In the genomic region with DNA sequence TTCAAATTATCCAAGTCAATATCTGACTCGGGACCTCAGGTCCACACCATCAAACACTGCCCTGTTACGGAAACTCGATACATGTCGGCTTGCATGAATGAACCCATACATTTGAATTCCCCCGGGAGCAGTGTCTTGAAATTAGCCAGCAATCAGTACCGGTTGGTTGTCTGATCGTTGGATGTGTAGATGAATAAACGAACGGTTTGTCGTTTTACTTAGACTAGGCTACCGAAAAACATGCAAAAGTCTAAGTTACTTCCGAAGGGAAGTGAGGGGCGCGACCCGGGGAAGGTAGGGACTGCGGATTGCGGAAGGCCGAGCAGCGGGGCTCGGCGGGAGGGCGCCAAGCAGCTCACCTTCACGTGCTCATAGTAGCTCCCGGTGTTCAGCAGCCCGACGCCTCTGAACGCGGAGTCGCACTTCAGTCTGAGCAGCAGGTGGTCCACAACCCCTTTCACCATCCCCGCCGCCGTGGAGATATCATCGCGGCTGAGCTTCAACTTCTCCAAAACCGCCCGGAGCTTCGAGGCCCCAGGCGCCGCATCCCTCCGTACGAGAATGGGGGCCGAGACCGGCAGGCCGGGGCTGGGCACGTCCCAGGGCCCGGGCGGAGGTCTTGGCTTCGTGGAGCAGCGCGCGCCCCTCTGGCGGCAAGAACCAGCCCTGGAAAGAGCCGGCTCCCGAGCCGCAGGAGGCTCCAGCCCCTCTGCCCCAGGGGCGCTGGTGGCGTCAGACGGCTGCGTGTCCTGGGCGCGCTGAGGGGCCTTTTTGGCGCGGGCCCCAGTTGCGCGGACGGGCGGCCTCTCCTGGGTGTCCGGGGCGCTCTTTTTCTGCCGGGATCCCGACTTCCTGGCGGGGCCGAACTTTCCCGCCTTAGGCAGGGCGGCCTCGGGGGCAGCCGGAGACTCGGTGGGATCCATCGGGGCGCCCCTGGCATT, we compare ENCODE assay signal across 8 cellular contexts. TPM values are rescaled to one million over a fixed set of nuclear protein-coding genes. Genes with fewer than 3 reads are reported as not detected.
DNase-seq lines count a peak whose midpoint lies in the region; ATAC-seq and TF ChIP-seq lines count a peak whose summit lies in the region.

No MANE protein-coding gene starts in this region.

- H3K27me3 ChIP-seq in colonic mucosa: no peaks in the 10 kb centered on the region

- peak overlapping the region; percentile 71 to 76 for H3K9ac ChIP-seq in colonic mucosa (ENCODE audit: low read depth in 2 of 2, low read length in 2 of 2)

- intact Hi-C loops in colonic mucosa (cut with DNase I): no loop called here

- in situ Hi-C loops in GM13976 (cut with MboI; ENCODE audit: low sequenced_read_pairs, unreplicated experiment): no loop called here

- H3K9me3 ChIP-seq in colonic mucosa: no peaks in the 10 kb centered on the region

- peak overlapping the region; percentile 95 for H3K27ac ChIP-seq in colonic mucosa

- peak; percentile 66 for DNase-seq in GM13976 (ENCODE audit: low spot score)
- DNase-seq in NCI-H128 (lab: John Stamatoyannopoulos, UW; ENCODE audit: unreplicated experiment): peak; percentile 2
- DNase-seq in activated CD4-positive, CD25-positive, alpha-beta regulatory T cell treated with anti-CD3 and anti-CD28 coated beads, Interleukin-2, amount 50 U/mL, for 72 hours: peak; percentile 63
- DNase-seq in colonic mucosa: peak; percentile 44
- DNase-seq in left kidney (ENCODE audit: low read depth, low spot score): peak; percentile 77
- DNase-seq in stimulated activated CD4-positive, alpha-beta T cell treated with anti-CD3 and anti-CD28 coated beads, TNF-alpha, amount 100 ng/mL, for 24 hours (ENCODE audit: low read depth in 3 of 3): peak; percentile 8 to 38 (median 28)
- DNase-seq in NCI-H1694 (lab: John Stamatoyannopoulos, UW): no peak

- no peak for TF ChIP-seq CTCF in GM13976 (IDR thresholded peaks at IDR 0.05; ENCODE audit: borderline replicate concordance, control extremely low read depth, extremely low read depth, insufficient read depth, missing control alignments)
- TF ChIP-seq CTCF in colonic mucosa (IDR thresholded peaks at IDR 0.05): no peak

- no peaks in the 10 kb centered on the region for H3K4me1 ChIP-seq in colonic mucosa

- H3K4me3 ChIP-seq in colonic mucosa: peak overlapping the region; percentile 82

- H3K36me3 ChIP-seq in colonic mucosa: no peaks in the 10 kb centered on the region

- ATAC-seq in HG02571 (IDR thresholded peaks at IDR 0.05; ENCODE audit: unreplicated experiment): peak; percentile 45

RNA-seq across cellular contexts. Expression of gene CGAS, which starts 0.7 kb away (rescaled TPM):
- 1 to 10 TPM; 4.1 to 5.6 TPM for total RNA-seq in colonic mucosa

RNA-seq across cellular contexts. Expression of gene MTO1, which starts 10.1 kb away (rescaled TPM):
- 10 to 100 TPM; 25.5 to 29.2 TPM for total RNA-seq in colonic mucosa

RNA-seq across cellular contexts. Expression of gene DDX43, which starts 56.8 kb away (rescaled TPM):
- under 1 TPM in 1 of 2 donors, not detected in 1; 0.16 TPM for total RNA-seq in colonic mucosa
